ENCODE assay signal across 16 cellular contexts in genomic region chr6:116218866-116219265, GRCh38. TPM values are rescaled to one million over a fixed set of nuclear protein-coding genes. Genes with fewer than 3 reads are reported as not detected.
A peak's percentile ranks its signal among the peaks of the same experiment; 100 is the strongest.
DNase-seq lines count a peak whose midpoint lies in the region; ATAC-seq, FAIRE-seq and TF ChIP-seq lines count a peak whose summit lies in the region.
"Had no signal": no experiment of that assay in that cellular context is flagged by ENCODE, and none has a peak within 500 bp of the region (broad histone marks: within the 10 kb centered on the region; RNA-seq: fewer than 3 reads in every experiment).

No MANE protein-coding gene starts in this region.

- H3K4me3 Mint-ChIP-seq in HFFc6 (no peak overlapping the region), astrocyte (ENCODE audit: unreplicated experiment) (no peak overlapping the region)
- H3K4me3 Mint-ChIP-seq: CD14-positive monocyte; CD8-positive, alpha-beta T cell; IgD-negative memory B cell had no signal

- TF ChIP-seq CTCF in HFFc6 (IDR thresholded peaks at IDR 0.05) (no peak), astrocyte (IDR thresholded peaks at IDR 0.05; ENCODE audit: insufficient read depth, low read depth, low read length) (no peak)

- H3K9me3 ChIP-seq in astrocyte (ENCODE audit: insufficient read depth, low read depth, low read length), result no peaks in the 10 kb centered on the region
- no peaks in the 10 kb centered on the region for H3K9me3 ChIP-seq in mesenchymal stem cell (ENCODE audit: control insufficient read depth, low read length)
- H3K9me3 ChIP-seq: A549, HAP-1 had no signal

- DNase-seq in HFFc6 (no peak), astrocyte (ENCODE audit: low read depth) (no peak), mesenchymal stem cell (no peak), caudate nucleus (lab: John Stamatoyannopoulos, UW) (no peak)
- no peak for DNase-seq in stimulated activated CD4-positive, alpha-beta T cell treated with anti-CD3 and anti-CD28 coated beads, Interleukin-2, amount 100 ng/mL, for 48 hours
- DNase-seq: CD8-positive, alpha-beta T cell; COR-L47; DMS153; GDM1 had no signal

- H3K27me3 Mint-ChIP-seq in HFFc6 (ENCODE audit: insufficient read depth) (no peaks in the 10 kb centered on the region), astrocyte (ENCODE audit: low read depth, unreplicated experiment) (no peaks in the 10 kb centered on the region)
- H3K27me3 Mint-ChIP-seq: IgD-negative memory B cell had no signal

- H2AK5ac ChIP-seq in mesenchymal stem cell (ENCODE audit: low read length, severe bottlenecking), result no peak overlapping the region

- H2AFZ ChIP-seq in astrocyte (ENCODE audit: low read depth, low read length) (no peak overlapping the region), mesenchymal stem cell (ENCODE audit: low read depth, low read length) (no peak overlapping the region)

- H3K36me3 ChIP-seq in astrocyte (ENCODE audit: insufficient read depth, low read length) (no peaks in the 10 kb centered on the region), mesenchymal stem cell (ENCODE audit: control insufficient read depth in 1 of 2, insufficient read depth in 2 of 2, low read depth in 1 of 2, low read length in 2 of 2) (peaks cover 0 to 5% of the 10 kb centered on the region in 2 experiments)
- H3K36me3 ChIP-seq: HAP-1 had no signal

- H4K8ac ChIP-seq in mesenchymal stem cell (ENCODE audit: low read length), result no peak overlapping the region

- no peaks in the 10 kb centered on the region for H3K9me3 Mint-ChIP-seq in HFFc6
- H3K9me3 Mint-ChIP-seq in astrocyte (ENCODE audit: unreplicated experiment), result no peaks in the 10 kb centered on the region
- H3K9me3 Mint-ChIP-seq: CD14-positive monocyte; CD8-positive, alpha-beta T cell; IgD-negative memory B cell had no signal

- no peak overlapping the region for H4K91ac ChIP-seq in mesenchymal stem cell (ENCODE audit: low read length)

- no peak overlapping the region for H2BK5ac ChIP-seq in mesenchymal stem cell (ENCODE audit: low read depth, low read length, poor library complexity, severe bottlenecking)

- H3K4me1 Mint-ChIP-seq in HFFc6 (ENCODE audit: low read depth), result peaks cover 66% of the 10 kb centered on the region
- H3K4me1 Mint-ChIP-seq in astrocyte (ENCODE audit: low read depth, unreplicated experiment), result peaks cover 34% of the 10 kb centered on the region
- H3K4me1 Mint-ChIP-seq: CD14-positive monocyte had no signal

- H3K14ac ChIP-seq in mesenchymal stem cell (ENCODE audit: low read length in 2 of 2), result no peak overlapping the region

- H3K27ac Mint-ChIP-seq in HFFc6 (peak overlapping the region; percentile 42), astrocyte (ENCODE audit: unreplicated experiment) (peak overlapping the region; percentile 38)
- H3K27ac Mint-ChIP-seq: CD8-positive, alpha-beta T cell; IgD-negative memory B cell had no signal

- H3K4ac ChIP-seq in mesenchymal stem cell (ENCODE audit: low read depth in 1 of 2, low read length in 2 of 2), result no peak overlapping the region

- no peak for ATAC-seq in GM21360 (IDR thresholded peaks at IDR 0.05; ENCODE audit: unreplicated experiment)
- ATAC-seq: A549; CD8-positive, alpha-beta T cell had no signal

- H3K4me3 ChIP-seq in astrocyte (ENCODE audit: insufficient read depth, low read depth, low read length), result no peak overlapping the region
- H3K4me3 ChIP-seq in mesenchymal stem cell (ENCODE audit: insufficient read depth in 1 of 2, low read depth in 1 of 2, low read length in 2 of 2), result no peak overlapping the region
- H3K4me3 ChIP-seq: A549, HAP-1 had no signal

- FAIRE-seq in astrocyte (lab: Jason Lieb, UNC), result no peak
- FAIRE-seq: A549, D721Med, H1 had no signal

- H2BK15ac ChIP-seq in mesenchymal stem cell (ENCODE audit: low read depth, poor library complexity, severe bottlenecking), result no peak overlapping the region

- H3K36me3 Mint-ChIP-seq in HFFc6 (ENCODE audit: low read depth) (no peaks in the 10 kb centered on the region), astrocyte (ENCODE audit: low read depth, unreplicated experiment) (no peaks in the 10 kb centered on the region)
- H3K36me3 Mint-ChIP-seq: IgD-negative memory B cell had no signal

- no peak overlapping the region for H3K23ac ChIP-seq in mesenchymal stem cell (ENCODE audit: low read length in 2 of 2)

- no peak overlapping the region for H2BK12ac ChIP-seq in mesenchymal stem cell (ENCODE audit: low read length in 2 of 2)

- H3K4me2 ChIP-seq in astrocyte (ENCODE audit: low read length) (no peak overlapping the region), mesenchymal stem cell (ENCODE audit: low read length, poor library complexity, severe bottlenecking) (no peak overlapping the region)
- H3K4me2 ChIP-seq: A549 had no signal

- H4K20me1 ChIP-seq in astrocyte (ENCODE audit: insufficient read depth, low read length), result no peaks in the 10 kb centered on the region

- H3K27ac ChIP-seq in astrocyte (ENCODE audit: low read depth, low read length), result no peak overlapping the region
- no peak overlapping the region for H3K27ac ChIP-seq in mesenchymal stem cell (ENCODE audit: low read length, poor library complexity, severe bottlenecking)
- no peak overlapping the region for H3K27ac ChIP-seq in caudate nucleus (ENCODE audit: low read depth, low read length)
- H3K27ac ChIP-seq: A549 had no signal

- H3K27me3 ChIP-seq in astrocyte (ENCODE audit: insufficient read depth, low read length), result no peaks in the 10 kb centered on the region
- no peaks in the 10 kb centered on the region for H3K27me3 ChIP-seq in mesenchymal stem cell (ENCODE audit: control insufficient read depth in 1 of 2, insufficient read depth in 1 of 2, low read length in 2 of 2)

- WGBS in mesenchymal stem cell, result 91% methylated on average over 4 of the region's 5 CpGs

- H3K79me2 ChIP-seq in astrocyte (ENCODE audit: insufficient read depth, low read length), result no peaks in the 10 kb centered on the region

- H2BK120ac ChIP-seq in mesenchymal stem cell (ENCODE audit: low read depth, low read length), result no peak overlapping the region

- peaks cover 4% of the 10 kb centered on the region for H3K79me1 ChIP-seq in mesenchymal stem cell (replicated peaks; ENCODE audit: low read length, poor library complexity, severe bottlenecking)

- H3K4me1 ChIP-seq in astrocyte (ENCODE audit: insufficient read depth, low read length) (no peaks in the 10 kb centered on the region), mesenchymal stem cell (ENCODE audit: control insufficient read depth, insufficient read depth, low read depth, low read length) (peaks cover 2% of the 10 kb centered on the region)
- H3K4me1 ChIP-seq: HAP-1 had no signal

- H3K9ac ChIP-seq in astrocyte (ENCODE audit: low read length), result no peak overlapping the region
- H3K9ac ChIP-seq in mesenchymal stem cell (ENCODE audit: low read length), result peak overlapping the region; percentile 59

- no peak overlapping the region for H3K18ac ChIP-seq in mesenchymal stem cell (ENCODE audit: low read depth in 1 of 2, low read length in 2 of 2)

RNA-seq across cellular contexts. Expression of gene TSPYL4, which starts 35.0 kb away (rescaled TPM):
- total RNA-seq in HFFc6 (2021; fragmentation: NEBNext Ultra II Directional; extraction: Animal tissue kit (Norgen Biotek cat#: 25700)), result 10 to 100 TPM; 40.8 to 52.5 (median 45.9) TPM
- total RNA-seq in astrocyte, result 22.2 and 25.8 TPM in 2 replicates
- polyA plus RNA-seq in mesenchymal stem cell (2013, experiment 1 of 2), result 10.8 TPM
- 10.7 TPM for polyA plus RNA-seq in mesenchymal stem cell (2013, experiment 2 of 2)
